Comparison of ENCODE assay signal across 1 cellular context in the genomic region with DNA sequence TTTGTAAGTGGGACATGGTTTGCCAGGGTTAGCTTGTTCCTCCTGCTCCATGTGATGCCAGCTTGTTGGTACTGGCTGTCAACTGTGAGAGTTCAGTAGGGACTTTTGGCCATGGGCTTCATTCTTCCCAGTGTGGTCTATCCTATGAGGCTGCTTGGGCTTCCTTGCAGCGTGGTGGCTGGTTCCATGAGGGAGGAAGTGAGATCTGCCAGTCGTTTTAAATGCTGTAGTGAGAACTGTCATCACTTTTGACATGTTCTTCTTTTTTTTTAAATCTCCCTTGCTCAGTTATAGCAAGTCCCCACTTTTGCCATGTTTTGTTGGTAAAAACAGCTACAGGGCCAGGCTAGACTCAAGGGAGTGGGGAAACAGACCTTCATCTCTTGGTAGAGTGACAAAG.
TF ChIP-seq lines count a peak whose summit lies in the region.

No MANE protein-coding gene starts in this region.

TF ChIP-seq in GM12878, 131 proteins besides CTCF, POLR2A, EP300 and RAD21:
- TF ChIP-seq SPI1 (IDR thresholded peaks at IDR 0.05; ENCODE audit: borderline replicate concordance, insufficient read depth, low read depth, low read length) (peak; percentile 80), HCFC1 (IDR thresholded peaks at IDR 0.05; ENCODE audit: low read length) (no peak)
- TF ChIP-seq, protein P1, sequence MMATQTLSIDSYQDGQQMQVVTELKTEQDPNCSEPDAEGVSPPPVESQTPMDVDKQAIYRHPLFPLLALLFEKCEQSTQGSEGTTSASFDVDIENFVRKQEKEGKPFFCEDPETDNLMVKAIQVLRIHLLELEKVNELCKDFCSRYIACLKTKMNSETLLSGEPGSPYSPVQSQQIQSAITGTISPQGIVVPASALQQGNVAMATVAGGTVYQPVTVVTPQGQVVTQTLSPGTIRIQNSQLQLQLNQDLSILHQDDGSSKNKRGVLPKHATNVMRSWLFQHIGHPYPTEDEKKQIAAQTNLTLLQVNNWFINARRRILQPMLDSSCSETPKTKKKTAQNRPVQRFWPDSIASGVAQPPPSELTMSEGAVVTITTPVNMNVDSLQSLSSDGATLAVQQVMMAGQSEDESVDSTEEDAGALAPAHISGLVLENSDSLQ (IDR thresholded peaks at IDR 0.05): 0 out of 2 replicates have a peak, but pooled peaks have one; percentile 22
